Comparison of ENCODE assay signal across 8 cellular contexts in the genomic region with DNA sequence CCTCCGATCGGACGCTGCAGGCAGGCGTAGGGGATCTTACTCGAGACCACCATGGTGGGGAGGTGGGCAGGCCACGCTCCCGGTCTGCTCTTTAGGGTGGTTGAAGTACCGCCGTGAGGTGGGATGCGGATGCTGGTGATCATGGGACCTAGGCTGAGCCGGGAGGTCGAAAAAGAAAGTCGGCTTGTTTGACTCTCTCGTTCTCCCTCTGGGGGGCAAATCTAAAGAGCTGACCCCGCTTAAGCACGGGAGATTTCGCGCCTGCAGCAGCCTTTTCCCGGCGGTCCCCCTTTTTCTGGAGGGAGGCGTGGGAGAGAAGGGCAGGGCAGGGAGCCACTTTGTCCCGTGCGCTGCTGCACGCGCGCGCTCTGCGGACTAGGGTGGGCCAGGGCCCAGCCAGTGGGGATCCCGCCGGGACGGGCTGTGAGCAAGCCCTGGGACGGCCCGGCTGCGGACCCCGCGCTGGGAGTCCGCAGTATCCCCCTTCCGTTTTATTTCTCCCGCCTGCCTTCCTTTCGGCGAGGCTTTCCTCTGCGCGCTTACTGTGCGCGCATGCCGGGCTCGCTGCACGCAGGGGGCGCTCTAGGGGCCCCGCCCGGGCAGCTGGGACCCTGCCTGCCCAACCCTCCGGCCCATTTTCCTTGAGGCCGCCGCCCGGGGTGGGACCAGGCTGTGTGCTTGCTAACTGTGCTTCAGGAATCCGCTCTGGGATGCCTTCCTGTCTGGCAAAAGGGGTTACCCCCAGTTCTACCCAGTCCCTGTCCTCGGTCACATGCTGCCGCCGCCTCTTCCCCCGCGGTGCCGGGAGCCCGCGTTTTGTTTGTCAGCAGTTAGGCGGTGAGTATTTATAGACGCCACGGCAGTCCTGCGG.
DNase-seq lines count a peak whose midpoint lies in the region; ATAC-seq, FAIRE-seq and TF ChIP-seq lines count a peak whose summit lies in the region.

No MANE protein-coding gene starts in this region.

- peak; percentile 41 for ATAC-seq in HG03378 (IDR thresholded peaks at IDR 0.05; ENCODE audit: unreplicated experiment)

- BruUV-seq in mammary epithelial cell (replicated peaks; lab: Mats Ljungman, UMichigan): no TSS peak

- in situ Hi-C loops in mammary epithelial cell (cut with MboI; ENCODE audit: low sequenced_read_pairs in 2 of 2): no loop called here

- no peaks in the 10 kb centered on the region for H4K20me1 ChIP-seq in mammary epithelial cell (ENCODE audit: insufficient read depth, low read length)

- H3K9me3 Mint-ChIP-seq in T-helper 2 cell treated with Interferon-gamma antibody and Interleukin-4, amounts not matched to agents 5 μg/mL and 100 μg/mL, for 36 hours: no peaks in the 10 kb centered on the region

- 2% methylated on average over 28 of the region's 68 CpGs for WGBS in mammary epithelial cell (ENCODE audit: low coverage, missing lambda C conversion rate)

- CTCF ChIA-PET in mammary epithelial cell (lab: Charles Lee; ENCODE audit: low non-redundant PET): no interaction called here

- H3K27ac ChIP-seq in mammary epithelial cell (ENCODE audit: insufficient read depth, low read depth, low read length): peak overlapping the region; percentile 12
- peak overlapping the region; percentile 55 to 59 for H3K27ac ChIP-seq in kidney (ENCODE audit: low read depth in 2 of 2, low read length in 2 of 2)

- H3K79me2 ChIP-seq in mammary epithelial cell (ENCODE audit: insufficient read depth, low read length): peaks cover 34% of the 10 kb centered on the region

- FAIRE-seq in kidney (lab: Jason Lieb, UNC): no peak

- DNase-seq in T-helper 2 cell treated with Interferon-gamma antibody and Interleukin-4, amounts not matched to agents 5 μg/mL and 100 μg/mL, for 36 hours (ENCODE audit: low spot score): peak; percentile 64
- peak; percentile 54 for DNase-seq in mammary epithelial cell
- peak; percentile 84 for DNase-seq in kidney
- DNase-seq in stimulated activated CD4-positive, alpha-beta T cell treated with anti-CD3 and anti-CD28 coated beads, Interleukin-12 subunit alpha, Interleukin-12 subunit beta, amount 100 ng/mL, for 24 hours (ENCODE audit: low read depth in 2 of 2): peak; percentile 20 to 43
- DNase-seq in HPDE6-E6E7 (ENCODE audit: extremely low spot score): no peak
- DNase-seq in NCI-H2196 (lab: John Stamatoyannopoulos, UW; ENCODE audit: unreplicated experiment): no peak

- peak overlapping the region; percentile 92 for H3K4me3 Mint-ChIP-seq in T-helper 2 cell treated with Interferon-gamma antibody and Interleukin-4, amounts not matched to agents 5 μg/mL and 100 μg/mL, for 36 hours

- dilution Hi-C loops in mammary epithelial cell (cut with HindIII; ENCODE audit: low sequenced_read_pairs): no loop called here

- peak; percentile 67 for TF ChIP-seq CTCF in GM12873 (IDR thresholded peaks at IDR 0.05; ENCODE audit: insufficient read depth, low read depth, low read length, missing control alignments)
- peak; percentile 18 to 68 for TF ChIP-seq CTCF in mammary epithelial cell (conservative IDR thresholded peaks at IDR 0.05 in 1 of 2, IDR thresholded peaks at IDR 0.05 in 1 of 2; ENCODE audit: extremely low read depth in 1 of 2, insufficient read depth in 1 of 2, low read depth in 1 of 2, low read length in 2 of 2)
- peak; percentile 51 for TF ChIP-seq CTCF in kidney (IDR thresholded peaks at IDR 0.05; ENCODE audit: borderline replicate concordance, extremely low read depth, insufficient read depth)

- peaks cover 22% of the 10 kb centered on the region for H3K4me1 Mint-ChIP-seq in T-helper 2 cell treated with Interferon-gamma antibody and Interleukin-4, amounts not matched to agents 5 μg/mL and 100 μg/mL, for 36 hours (ENCODE audit: low read depth)

- H3K27me3 ChIP-seq in mammary epithelial cell (ENCODE audit: insufficient read depth, low read length): no peaks in the 10 kb centered on the region

- H2AFZ ChIP-seq in mammary epithelial cell (ENCODE audit: low read depth, low read length): peak overlapping the region; percentile 92

- H3K36me3 ChIP-seq in mammary epithelial cell (ENCODE audit: insufficient read depth, low read length) (peaks cover 3% of the 10 kb centered on the region), kidney (ENCODE audit: control insufficient read depth in 1 of 2, insufficient read depth in 2 of 2, low read length in 2 of 2) (no peaks in the 10 kb centered on the region)

- peak overlapping the region; percentile 56 to 84 (median 67) for H3K4me3 ChIP-seq in mammary epithelial cell (replicated peaks in 1 of 3; ENCODE audit: insufficient read depth in 1 of 3, low read depth in 2 of 3, low read length in 3 of 3)
- peak overlapping the region; percentile 80 to 82 for H3K4me3 ChIP-seq in kidney (ENCODE audit: low read length in 2 of 2)

- peak overlapping the region; percentile 81 for H3K4me2 ChIP-seq in mammary epithelial cell (ENCODE audit: insufficient read depth, low read depth, low read length)

- H3K36me3 Mint-ChIP-seq in T-helper 2 cell treated with Interferon-gamma antibody and Interleukin-4, amounts not matched to agents 5 μg/mL and 100 μg/mL, for 36 hours (ENCODE audit: low read depth): no peaks in the 10 kb centered on the region

- H3K9me3 ChIP-seq in mammary epithelial cell (replicated peaks; ENCODE audit: insufficient read depth, low read length) (no peaks in the 10 kb centered on the region), kidney (ENCODE audit: control insufficient read depth in 1 of 2, low read length in 2 of 2) (no peaks in the 10 kb centered on the region)

- H3K9ac ChIP-seq in mammary epithelial cell (ENCODE audit: insufficient read depth, low read length) (peak overlapping the region; percentile 36), kidney (ENCODE audit: low read length in 2 of 2) (peak overlapping the region; percentile 26 to 65)

- H3K27ac Mint-ChIP-seq in T-helper 2 cell treated with Interferon-gamma antibody and Interleukin-4, amounts not matched to agents 5 μg/mL and 100 μg/mL, for 36 hours: peak overlapping the region; percentile 66

- intact Hi-C loops in mammary epithelial cell (cut with micrococcal nuclease): loop anchor here (2.0 to 5.0 kb wide), 4 partner anchors 45 to 102 kb away; no protein-coding TSS in a partner anchor
- intact Hi-C loops in kidney (cut with DNase I): no loop called here

- H3K4me1 ChIP-seq in mammary epithelial cell (ENCODE audit: insufficient read depth, low read length) (peaks cover 9% of the 10 kb centered on the region), kidney (ENCODE audit: control insufficient read depth in 1 of 2, insufficient read depth in 1 of 2, low read depth in 1 of 2, low read length in 2 of 2) (peaks cover 0 to 6% of the 10 kb centered on the region in 2 donors)

- peaks cover 77% of the 10 kb centered on the region for H3K27me3 Mint-ChIP-seq in T-helper 2 cell treated with Interferon-gamma antibody and Interleukin-4, amounts not matched to agents 5 μg/mL and 100 μg/mL, for 36 hours (ENCODE audit: low read depth)

Comparison
In these comparisons a context has a peak if more than half of its experiments do, and no peak if none do; other contexts are left out.
1. DNase-seq: peak in T-helper 2 cell treated with Interferon-gamma antibody and Interleukin-4, amounts not matched to agents 5 μg/mL and 100 μg/mL, for 36 hours (single experiment), mammary epithelial cell (single experiment), kidney (single experiment) and stimulated activated CD4-positive, alpha-beta T cell treated with anti-CD3 and anti-CD28 coated beads, Interleukin-12 subunit alpha, Interleukin-12 subunit beta, amount 100 ng/mL, for 24 hours (2 of 2); none in HPDE6-E6E7 (single experiment) and NCI-H2196 (single experiment).
2. Peak in every context shown above with its lines, with median percentiles within 50 percentile points of each other: CTCF ChIP-seq.